20 cellular contexts compared by ENCODE assay signal in the genomic region with DNA sequence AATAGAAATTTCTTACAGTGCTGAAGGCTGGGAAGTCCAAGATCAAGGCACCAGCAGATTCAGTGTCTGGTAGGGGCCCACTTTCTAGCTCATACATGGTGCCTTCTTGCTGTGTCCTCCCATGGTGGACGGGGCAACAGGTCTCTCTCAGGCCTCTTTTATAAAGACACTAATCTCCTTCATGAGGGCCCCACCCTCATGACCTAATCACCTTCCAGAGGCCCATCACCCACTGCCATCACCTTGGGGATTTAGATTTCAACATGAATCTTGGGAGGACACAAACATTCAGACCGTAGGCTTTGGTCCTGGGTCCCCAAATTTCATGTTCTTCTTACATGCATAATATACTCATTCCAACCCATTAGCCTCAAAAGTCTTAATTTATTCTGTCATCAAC.
DNase-seq lines count a peak whose midpoint lies in the region; TF ChIP-seq lines count a peak whose summit lies in the region.
"Had no signal": no experiment of that assay in that cellular context is flagged by ENCODE, and none has a peak within 500 bp of the region (broad histone marks: within the 10 kb centered on the region; RNA-seq: fewer than 3 reads in every experiment).

No MANE protein-coding gene starts in this region.

- peaks cover 28% of the 10 kb centered on the region for H3K36me3 Mint-ChIP-seq in Calu3 (ENCODE audit: insufficient read depth, unreplicated experiment)

- peak overlapping the region; percentile 99 for H3K27ac Mint-ChIP-seq in Calu3 (ENCODE audit: unreplicated experiment)
- H3K27ac Mint-ChIP-seq: B cell; CD8-positive, alpha-beta T cell; GM23338; H9 had no signal

- TF ChIP-seq POLR2A in esophagus squamous epithelium (IDR thresholded peaks at IDR 0.05), result no peak
- no peak for TF ChIP-seq POLR2A in adrenal gland (IDR thresholded peaks at IDR 0.05)

- no peaks in the 10 kb centered on the region for H3K79me2 ChIP-seq in PC-9 (ENCODE audit: low read depth)
- H3K79me2 ChIP-seq in smooth muscle cell (ENCODE audit: low read depth), result no peaks in the 10 kb centered on the region

- H4K20me1 ChIP-seq in PC-9 (ENCODE audit: insufficient read depth) (no peaks in the 10 kb centered on the region), smooth muscle cell (ENCODE audit: low read depth) (no peaks in the 10 kb centered on the region)
- H4K20me1 ChIP-seq: BLaER1 had no signal

- H3K27ac ChIP-seq in PC-9 (peak overlapping the region; percentile 100), esophagus squamous epithelium (peak overlapping the region in 3 of 4 donors; percentile 40 to 65 (median 62)), smooth muscle cell (ENCODE audit: low read depth) (peak overlapping the region; percentile 17), adrenal gland (no peak overlapping the region)
- H3K27ac ChIP-seq: BLaER1, C4-2B had no signal

- POLR2A ChIA-PET in PC-9 (lab: Charles Lee; ENCODE audit: unreplicated experiment), result no interaction called here

- BruUV-seq in Calu3 (replicated peaks; lab: Mats Ljungman, UMichigan) (no TSS peak), PC-9 (replicated peaks; lab: Mats Ljungman, UMichigan) (no TSS peak)

- CTCF ChIA-PET in Calu3 (lab: Charles Lee), result interaction anchor here (1.2 kb wide), 1 partner anchor 10 kb away, joined by 3 read pairs; no protein-coding TSS in a partner anchor
- CTCF ChIA-PET in PC-9 (lab: Charles Lee), result no interaction called here

- intact Hi-C loops in Calu3 (cut with micrococcal nuclease; ENCODE audit: unreplicated experiment) (no loop called here), PC-9 (cut with micrococcal nuclease; ENCODE audit: unreplicated experiment) (loop anchor here (5.0 to 10.0 kb wide), 2 partner anchors 87 to 340 kb away; no protein-coding TSS in a partner anchor), esophagus squamous epithelium (cut with DNase I) (no loop called here), adrenal gland (cut with DNase I) (no loop called here)

- peaks cover 53% of the 10 kb centered on the region for H3K4me1 Mint-ChIP-seq in Calu3 (ENCODE audit: low read depth, unreplicated experiment)
- H3K4me1 Mint-ChIP-seq: B cell had no signal

- no peaks in the 10 kb centered on the region for H3K9me2 ChIP-seq in PC-9 (ENCODE audit: insufficient read depth)

- H3K4me1 ChIP-seq in PC-9 (replicated peaks; ENCODE audit: insufficient read depth) (peaks cover 58% of the 10 kb centered on the region), esophagus squamous epithelium (peaks cover 12 to 65% (median 28%) of the 10 kb centered on the region in 3 donors), smooth muscle cell (ENCODE audit: low read depth) (no peaks in the 10 kb centered on the region), adrenal gland (replicated peaks in 1 of 2) (no peaks in the 10 kb centered on the region)
- H3K4me1 ChIP-seq: BLaER1 had no signal

- 90 to 96% methylated on average over 2 of the region's 2 CpGs for WGBS in esophagus squamous epithelium, 2 donors
- 72% methylated on average over 2 of the region's 2 CpGs for WGBS in smooth muscle cell (ENCODE audit: low lambda C conversion rate)
- 94 to 100% (median 98%) methylated on average over 2 of the region's 2 CpGs for WGBS in adrenal gland, 4 donors

- peaks cover 15% of the 10 kb centered on the region for H3K36me3 ChIP-seq in PC-9 (ENCODE audit: low read depth)
- peaks cover 0 to 6% (median 0%) of the 10 kb centered on the region in 3 donors for H3K36me3 ChIP-seq in esophagus squamous epithelium
- no peaks in the 10 kb centered on the region for H3K36me3 ChIP-seq in smooth muscle cell (ENCODE audit: low read depth)
- H3K36me3 ChIP-seq in adrenal gland (replicated peaks in 1 of 2), result no peaks in the 10 kb centered on the region

- H3K4me2 ChIP-seq in PC-9 (peak overlapping the region; percentile 81; the same call in 1 of the 2 replicates), smooth muscle cell (no peak overlapping the region)
- H3K4me2 ChIP-seq: BLaER1, GM23338 had no signal

- H3K9ac ChIP-seq in smooth muscle cell (ENCODE audit: low read depth), result no peak overlapping the region
- H3K9ac ChIP-seq: BLaER1 had no signal

- H3K4me3 Mint-ChIP-seq in Calu3 (ENCODE audit: low read depth, unreplicated experiment), result no peak overlapping the region
- H3K4me3 Mint-ChIP-seq: B cell; CD4-positive, CD25-positive, alpha-beta regulatory T cell; CD8-positive, alpha-beta T cell; GM23338; H9 had no signal

- TF ChIP-seq CTCF in Calu3 (IDR thresholded peaks at IDR 0.05; ENCODE audit: unreplicated experiment) (no peak), PC-9 (conservative IDR thresholded peaks at IDR 0.05) (no peak), esophagus squamous epithelium (IDR thresholded peaks at IDR 0.05) (no peak), smooth muscle cell (IDR thresholded peaks at IDR 0.05; ENCODE audit: borderline replicate concordance, insufficient read depth, poor library complexity, severe bottlenecking) (no peak), adrenal gland (IDR thresholded peaks at IDR 0.05) (no peak)

- H3K27me3 ChIP-seq in PC-9 (ENCODE audit: insufficient read depth, low read depth) (no peaks in the 10 kb centered on the region), esophagus squamous epithelium (no peaks in the 10 kb centered on the region), smooth muscle cell (ENCODE audit: low read depth) (no peaks in the 10 kb centered on the region), adrenal gland (no peaks in the 10 kb centered on the region)
- H3K27me3 ChIP-seq: BLaER1 had no signal

- H3K9me3 ChIP-seq in PC-9 (ENCODE audit: insufficient read depth, low read depth), result peaks cover 23% of the 10 kb centered on the region; the same call in 1 of the 2 replicates
- no peaks in the 10 kb centered on the region for H3K9me3 ChIP-seq in esophagus squamous epithelium
- no peaks in the 10 kb centered on the region for H3K9me3 ChIP-seq in smooth muscle cell (replicated peaks; ENCODE audit: low read depth)
- H3K9me3 ChIP-seq in adrenal gland (replicated peaks in 1 of 3), result no peaks in the 10 kb centered on the region
- H3K9me3 ChIP-seq: BLaER1 had no signal

- no peak for DNase-seq in Calu3
- DNase-seq in PC-9, result no peak
- DNase-seq in esophagus squamous epithelium (lab: John Stamatoyannopoulos, UW), result no peak
- no peak for DNase-seq in smooth muscle cell (lab: John Stamatoyannopoulos, UW; ENCODE audit: unreplicated experiment)
- DNase-seq in adrenal gland, result no peak
- DNase-seq in NCI-H2196 treated with DMSO at 0.1 percent for 48 hours (lab: John Stamatoyannopoulos, UW; ENCODE audit: unreplicated experiment), result no peak
- DNase-seq in RKO (ENCODE audit: low spot score), result no peak
- DNase-seq: Caco-2; CD4-positive, CD25-positive, alpha-beta regulatory T cell; CD8-positive, alpha-beta T cell; DMS 273 treated with DMSO at 0.1 percent for 48 hours; DMS79; EL; GDM1; H9 had no signal

- H2AFZ ChIP-seq in PC-9 (no peak overlapping the region), smooth muscle cell (ENCODE audit: low read depth) (no peak overlapping the region)
- H2AFZ ChIP-seq: GM23338 had no signal

- no peaks in the 10 kb centered on the region for H3K27me3 Mint-ChIP-seq in Calu3 (ENCODE audit: unreplicated experiment)
- H3K27me3 Mint-ChIP-seq: B cell; CD4-positive, CD25-positive, alpha-beta regulatory T cell had no signal

- H3F3A ChIP-seq in PC-9 (ENCODE audit: insufficient read depth, low read depth) (peaks cover 59% of the 10 kb centered on the region), smooth muscle cell (ENCODE audit: low read depth) (no peaks in the 10 kb centered on the region)

- H3K4me3 ChIP-seq in PC-9 (no peak overlapping the region), esophagus squamous epithelium (no peak overlapping the region), smooth muscle cell (no peak overlapping the region), adrenal gland (no peak overlapping the region)
- H3K4me3 ChIP-seq: BLaER1, GM12878, GM23338 had no signal

- H3K9me3 Mint-ChIP-seq in Calu3 (ENCODE audit: low read depth, unreplicated experiment), result peaks cover 6% of the 10 kb centered on the region
- H3K9me3 Mint-ChIP-seq: GM23338 had no signal

Comparison
In these comparisons a context has a peak if more than half of its experiments do, and no peak if none do; other contexts are left out.
1. H3K27ac ChIP-seq: peak in PC-9 (single experiment), esophagus squamous epithelium (3 of 4) and smooth muscle cell (single experiment); none in adrenal gland (0 of 5).